ENCODE assay signal across 13 cellular contexts in the genomic region with DNA sequence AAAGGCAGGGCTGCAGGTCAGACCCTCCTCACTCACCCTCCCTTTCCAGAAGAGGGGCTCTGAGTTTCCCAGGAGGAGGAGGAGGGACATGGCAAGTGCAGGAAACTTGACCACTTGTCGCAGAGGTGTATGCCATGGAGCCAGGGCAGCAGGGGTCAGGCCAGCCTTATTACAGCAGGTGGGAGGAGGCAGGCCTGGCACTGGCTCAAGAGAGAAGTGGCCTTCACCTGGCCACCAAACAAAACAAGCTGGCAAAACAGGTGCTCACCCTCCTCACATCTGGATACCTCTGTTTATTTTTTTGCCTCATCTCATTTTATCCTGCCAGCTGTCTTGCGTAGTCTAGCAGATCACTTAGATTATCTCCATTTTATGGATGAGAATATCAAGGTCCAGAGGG. TPM values are rescaled to one million over a fixed set of nuclear protein-coding genes. Genes with fewer than 3 reads are reported as not detected.
A peak's percentile ranks its signal among the peaks of the same experiment; 100 is the strongest.
DNase-seq lines count a peak whose midpoint lies in the region; ATAC-seq and TF ChIP-seq lines count a peak whose summit lies in the region.
"Had no signal": no experiment of that assay in that cellular context is flagged by ENCODE, and none has a peak within 500 bp of the region (broad histone marks: within the 10 kb centered on the region; RNA-seq: fewer than 3 reads in every experiment).

No MANE protein-coding gene starts in this region.

- H3K4me3 Mint-ChIP-seq in effector memory CD8-positive, alpha-beta T cell: no peak overlapping the region
- H3K4me3 Mint-ChIP-seq: CD4-positive, CD25-positive, alpha-beta regulatory T cell had no signal

- H3K36me3 ChIP-seq in H7 (replicated peaks; ENCODE audit: control insufficient read depth, insufficient read depth, low read length) (no peaks in the 10 kb centered on the region), thyroid gland (no peaks in the 10 kb centered on the region), hepatocyte (replicated peaks; ENCODE audit: insufficient read depth, low read depth) (no peaks in the 10 kb centered on the region), esophagus squamous epithelium (no peaks in the 10 kb centered on the region)
- H3K36me3 ChIP-seq: BLaER1 treated with 17β-estradiol and CSF1 and Interleukin-3, amounts not matched to agents 10 nM and 100 nM had no signal

- DNase-seq in H7 (peak; percentile 30), NCI-H2196 (lab: John Stamatoyannopoulos, UW; ENCODE audit: unreplicated experiment) (peak; percentile 28), RPMI8226 (peak; percentile 72), thyroid gland (peak; percentile 53 to 59), hepatocyte (ENCODE audit: low spot score) (no peak), esophagus squamous epithelium (lab: John Stamatoyannopoulos, UW) (no peak)
- no peak for DNase-seq in effector memory CD8-positive, alpha-beta T cell
- DNase-seq: ACHN; CD4-positive, CD25-positive, alpha-beta regulatory T cell; DMS79 treated with DMSO at 0.1 percent for 48 hours; EL; IMR-90 had no signal

- H4K20me1 ChIP-seq in hepatocyte (ENCODE audit: insufficient read depth, poor library complexity, severe bottlenecking): no peaks in the 10 kb centered on the region

- TF ChIP-seq POLR2A in thyroid gland (IDR thresholded peaks at IDR 0.05): no peak
- TF ChIP-seq POLR2A in esophagus squamous epithelium (IDR thresholded peaks at IDR 0.05): no peak

- H3K27ac ChIP-seq in thyroid gland (no peak overlapping the region), hepatocyte (no peak overlapping the region), esophagus squamous epithelium (no peak overlapping the region)
- H3K27ac ChIP-seq: BLaER1 treated with 17β-estradiol and CSF1 and Interleukin-3, amounts not matched to agents 10 nM and 100 nM had no signal

- H3K27me3 ChIP-seq in H7 (ENCODE audit: control insufficient read depth, insufficient read depth, low read length): no peaks in the 10 kb centered on the region
- no peaks in the 10 kb centered on the region for H3K27me3 ChIP-seq in thyroid gland
- no peaks in the 10 kb centered on the region for H3K27me3 ChIP-seq in hepatocyte
- no peaks in the 10 kb centered on the region for H3K27me3 ChIP-seq in esophagus squamous epithelium
- H3K27me3 ChIP-seq: BLaER1 treated with 17β-estradiol and CSF1 and Interleukin-3, amounts not matched to agents 10 nM and 100 nM had no signal

- H3K4me1 ChIP-seq in thyroid gland (no peaks in the 10 kb centered on the region), hepatocyte (ENCODE audit: insufficient read depth) (peaks cover 13% of the 10 kb centered on the region), esophagus squamous epithelium (peaks cover 0 to 3% (median 0%) of the 10 kb centered on the region in 3 donors)

- intact Hi-C loops in thyroid gland (cut with DNase I): no loop called here
- intact Hi-C loops in esophagus squamous epithelium (cut with DNase I): no loop called here

- H3K4me3 ChIP-seq in H7 (ENCODE audit: insufficient read depth, low read depth, low read length) (no peak overlapping the region), thyroid gland (replicated peaks in 1 of 3) (no peak overlapping the region), hepatocyte (no peak overlapping the region), esophagus squamous epithelium (no peak overlapping the region)
- H3K4me3 ChIP-seq: BLaER1 treated with 17β-estradiol and CSF1 and Interleukin-3, amounts not matched to agents 10 nM and 100 nM had no signal

- H3K27me3 Mint-ChIP-seq in effector memory CD8-positive, alpha-beta T cell: peaks cover 9 to 13% of the 10 kb centered on the region in 2 donors

- no peaks in the 10 kb centered on the region for H3K79me2 ChIP-seq in hepatocyte

- H2AFZ ChIP-seq in hepatocyte: no peak overlapping the region

- H3K27ac Mint-ChIP-seq in effector memory CD8-positive, alpha-beta T cell: no peak overlapping the region
- H3K27ac Mint-ChIP-seq: CD4-positive, CD25-positive, alpha-beta regulatory T cell had no signal

- no peak for ATAC-seq in effector memory CD8-positive, alpha-beta T cell (replicated peaks)

- H3K4me2 ChIP-seq in hepatocyte: no peak overlapping the region

- 75 to 89% methylated on average over 2 of the region's 2 CpGs for WGBS in thyroid gland, 2 donors
- 93% methylated on average over 2 of the region's 2 CpGs for WGBS in hepatocyte (ENCODE audit: low lambda C conversion rate, missing lambda C conversion rate)
- 93 to 100% methylated on average over 1 of the region's 2 CpGs for WGBS in esophagus squamous epithelium, 2 donors

- H3K9me2 ChIP-seq in hepatocyte (replicated peaks; ENCODE audit: insufficient read depth): no peaks in the 10 kb centered on the region

- H3K4me1 Mint-ChIP-seq in effector memory CD8-positive, alpha-beta T cell (ENCODE audit: low read depth in 2 of 2): peaks cover 11 to 13% of the 10 kb centered on the region in 2 donors

- H3K9me3 ChIP-seq in thyroid gland (no peaks in the 10 kb centered on the region), hepatocyte (ENCODE audit: low read depth) (no peaks in the 10 kb centered on the region), esophagus squamous epithelium (no peaks in the 10 kb centered on the region)

- H3K9me3 Mint-ChIP-seq in effector memory CD8-positive, alpha-beta T cell: no peaks in the 10 kb centered on the region

- H3K36me3 Mint-ChIP-seq in effector memory CD8-positive, alpha-beta T cell (ENCODE audit: insufficient read depth): no peaks in the 10 kb centered on the region
- H3K36me3 Mint-ChIP-seq: CD4-positive, CD25-positive, alpha-beta regulatory T cell had no signal

- TF ChIP-seq CTCF in thyroid gland (IDR thresholded peaks at IDR 0.05): no peak
- no peak for TF ChIP-seq CTCF in hepatocyte (IDR thresholded peaks at IDR 0.05; ENCODE audit: poor library complexity)
- TF ChIP-seq CTCF in esophagus squamous epithelium (IDR thresholded peaks at IDR 0.05): no peak

RNA-seq across cellular contexts. Expression of a gene that starts 12.5 kb away (rescaled TPM):
- 16.6 and 18.0 TPM in 2 replicates for total RNA-seq in H7 (2014; rRNA removed; shearing (Covaris generic))
- total RNA-seq in thyroid gland (1 to 10 TPM in 1 of 4 donors, under 1 TPM in 3; 0.22 to 2.4 (median 0.41) TPM), hepatocyte (2.7 and 4.5 TPM in 2 replicates), esophagus squamous epithelium (1 to 10 TPM in 2 of 4 donors, not detected in 2; 2.0 to 3.8 TPM)
- polyA plus RNA-seq in hepatocyte: 5.8 and 8.5 TPM in 2 replicates
- total RNA-seq: CD4-positive, CD25-positive, alpha-beta regulatory T cell had no signal
- polyA plus RNA-seq: CD4-positive, CD25-positive, alpha-beta regulatory T cell had no signal

Comparison
In these comparisons a context has a peak if more than half of its experiments do, and no peak if none do; other contexts are left out.
1. DNase-seq: peak in H7 (single experiment), NCI-H2196 (single experiment), RPMI8226 (single experiment) and thyroid gland (2 of 2); none in effector memory CD8-positive, alpha-beta T cell (0 of 3), hepatocyte (single experiment) and esophagus squamous epithelium (single experiment).